ENCODE assay signal across 6 cellular contexts in genomic region chr16:66974156-66974931, GRCh38. TPM values are rescaled to one million over a fixed set of nuclear protein-coding genes. Genes with fewer than 3 reads are reported as not detected.
DNase-seq lines count a peak whose midpoint lies in the region; ATAC-seq lines count a peak whose summit lies in the region.
"Not testable (repeated sequence)": the region's sequence is repeated elsewhere in the genome, so short reads cannot be mapped to it uniquely, and the experiment has no call there.
"Had no signal": no experiment of that assay in that cellular context is flagged by ENCODE, and none has a peak within 500 bp of the region (broad histone marks: within the 10 kb centered on the region; RNA-seq: fewer than 3 reads in every experiment).

No MANE protein-coding gene starts in this region.

- POLR2A ChIA-PET in activated CD4-positive, alpha-beta T cell treated with anti-CD3 and anti-CD28 coated beads for 36 hours (lab: Charles Lee), result not testable (repeated sequence)

- peaks cover 23% of the 10 kb centered on the region for H3K4me1 Mint-ChIP-seq in activated CD4-positive, alpha-beta T cell treated with anti-CD3 and anti-CD28 coated beads for 36 hours
- peaks cover 24% of the 10 kb centered on the region for H3K4me1 Mint-ChIP-seq in activated T-cell treated with anti-CD3 and anti-CD28 coated beads, Interleukin-2, amount 50 U/mL, for 24 hours (ENCODE audit: low read depth)
- H3K4me1 Mint-ChIP-seq in activated naive CD8-positive, alpha-beta T cell (ENCODE audit: low read depth), result peaks cover 15% of the 10 kb centered on the region

- DNase-seq in NCI-H146 (lab: John Stamatoyannopoulos, UW) (peak; percentile 13), left ventricle myocardium superior (peak; percentile 10)
- DNase-seq in activated CD4-positive, alpha-beta T cell treated with anti-CD3 and anti-CD28 coated beads for 36 hours; activated T-cell treated with anti-CD3 and anti-CD28 coated beads, Interleukin-2, amount 50 U/mL, for 24 hours: not testable (repeated sequence)

- H3K36me3 Mint-ChIP-seq in activated CD4-positive, alpha-beta T cell treated with anti-CD3 and anti-CD28 coated beads for 36 hours (ENCODE audit: low read depth); activated T-cell treated with anti-CD3 and anti-CD28 coated beads, Interleukin-2, amount 50 U/mL, for 24 hours (ENCODE audit: low read depth); activated naive CD8-positive, alpha-beta T cell: not testable (repeated sequence)

- not testable (repeated sequence) for H3K27me3 Mint-ChIP-seq in activated CD4-positive, alpha-beta T cell treated with anti-CD3 and anti-CD28 coated beads for 36 hours; activated T-cell treated with anti-CD3 and anti-CD28 coated beads, Interleukin-2, amount 50 U/mL, for 24 hours; activated naive CD8-positive, alpha-beta T cell

- CTCF ChIA-PET in activated CD4-positive, alpha-beta T cell treated with anti-CD3 and anti-CD28 coated beads for 36 hours (lab: Charles Lee), result interaction anchor here (0.6 to 2.1 kb wide), 11 partner anchors 16 to 211 kb away, joined by 3 to 7 read pairs (median 3); no protein-coding TSS in a partner anchor

- H3K9me3 Mint-ChIP-seq in activated CD4-positive, alpha-beta T cell treated with anti-CD3 and anti-CD28 coated beads for 36 hours (ENCODE audit: low read depth); activated T-cell treated with anti-CD3 and anti-CD28 coated beads, Interleukin-2, amount 50 U/mL, for 24 hours; activated naive CD8-positive, alpha-beta T cell (ENCODE audit: low read depth): not testable (repeated sequence)

- ATAC-seq in activated CD4-positive, alpha-beta T cell treated with anti-CD3 and anti-CD28 coated beads for 36 hours; left ventricle myocardium superior: not testable (repeated sequence)

- intact Hi-C loops in activated CD4-positive, alpha-beta T cell treated with anti-CD3 and anti-CD28 coated beads for 36 hours (cut with DNase I, micrococcal nuclease), result loop anchor here in 1 of 2 experiments (10.0 kb wide), 1 partner anchor 440 kb away; the partner anchor contains the start of gene ZDHHC1
- intact Hi-C loops in left ventricle myocardium superior (cut with micrococcal nuclease), result not testable (repeated sequence)

- peak overlapping the region; percentile 62 for H3K4me3 Mint-ChIP-seq in activated CD4-positive, alpha-beta T cell treated with anti-CD3 and anti-CD28 coated beads for 36 hours
- H3K4me3 Mint-ChIP-seq in activated T-cell treated with anti-CD3 and anti-CD28 coated beads, Interleukin-2, amount 50 U/mL, for 24 hours, result not testable (repeated sequence)
- H3K4me3 Mint-ChIP-seq in activated naive CD8-positive, alpha-beta T cell, result peak overlapping the region; percentile 82

- peak overlapping the region; percentile 61 for H3K27ac Mint-ChIP-seq in activated CD4-positive, alpha-beta T cell treated with anti-CD3 and anti-CD28 coated beads for 36 hours
- peak overlapping the region; percentile 33 for H3K27ac Mint-ChIP-seq in activated T-cell treated with anti-CD3 and anti-CD28 coated beads, Interleukin-2, amount 50 U/mL, for 24 hours
- H3K27ac Mint-ChIP-seq in activated naive CD8-positive, alpha-beta T cell, result not testable (repeated sequence)

RNA-seq across cellular contexts. Expression of gene CES3, which starts 13.3 kb away (rescaled TPM):
- total RNA-seq in activated CD4-positive, alpha-beta T cell treated with anti-CD3 and anti-CD28 coated beads for 36 hours, result 1 to 10 TPM; 1.6 to 1.9 TPM
- total RNA-seq in left ventricle myocardium superior, result 1.6 TPM
- total RNA-seq: SJSA1 had no signal

RNA-seq across cellular contexts. Expression of gene CES4A, which starts 14.0 kb away (rescaled TPM):
- total RNA-seq in activated CD4-positive, alpha-beta T cell treated with anti-CD3 and anti-CD28 coated beads for 36 hours, result 10 to 100 TPM; 13.5 to 15.7 TPM
- 6.7 TPM for total RNA-seq in left ventricle myocardium superior
- total RNA-seq: SJSA1 had no signal

RNA-seq across cellular contexts. Expression of gene CES2, which starts 39.0 kb away (rescaled TPM):
- 10 to 100 TPM; 30.5 to 31.6 TPM for total RNA-seq in activated CD4-positive, alpha-beta T cell treated with anti-CD3 and anti-CD28 coated beads for 36 hours
- 103 TPM for total RNA-seq in left ventricle myocardium superior

RNA-seq across cellular contexts. Expression of gene CIAO2B, which starts 40.1 kb away (rescaled TPM):
- 100 to 1,000 TPM; 171 to 186 TPM for total RNA-seq in activated CD4-positive, alpha-beta T cell treated with anti-CD3 and anti-CD28 coated beads for 36 hours
- total RNA-seq in left ventricle myocardium superior, result 114 TPM

RNA-seq across cellular contexts. Expression of gene RRAD, which starts 49.0 kb away (rescaled TPM):
- total RNA-seq in activated CD4-positive, alpha-beta T cell treated with anti-CD3 and anti-CD28 coated beads for 36 hours, result under 1 TPM; 0.19 to 0.55 TPM
- total RNA-seq in left ventricle myocardium superior, result 86.7 TPM
